Comparison of ENCODE assay signal across 8 cellular contexts in the genomic region with DNA sequence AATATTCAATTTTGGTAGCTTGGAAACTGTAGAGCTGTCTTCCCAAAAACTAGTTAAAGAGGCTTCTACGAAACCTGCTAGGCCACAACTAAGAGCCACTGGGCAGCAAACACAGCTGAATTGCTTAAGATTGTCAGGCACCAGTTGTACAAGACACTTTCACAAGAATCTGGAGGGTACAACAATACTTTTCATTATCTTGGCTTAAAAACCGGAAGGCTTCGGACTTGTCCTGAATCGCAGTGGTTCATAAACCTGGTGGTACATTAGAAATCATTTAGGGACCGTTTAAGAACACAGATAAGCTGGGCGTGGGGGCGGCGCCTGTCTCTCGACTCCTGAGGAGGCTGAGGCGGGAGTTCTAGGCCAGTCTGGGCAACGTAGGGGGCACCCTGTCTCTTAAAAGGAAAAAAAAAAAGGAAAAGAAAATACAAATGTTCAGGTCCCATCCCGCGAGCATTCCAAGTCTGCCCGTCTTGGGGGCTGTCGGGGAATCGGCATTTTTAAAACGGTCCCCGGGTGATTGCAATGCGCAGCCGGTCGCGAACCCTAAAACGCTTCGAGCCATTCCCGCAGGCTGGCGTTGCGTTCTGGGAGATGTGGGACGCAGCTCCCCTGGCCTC. TPM values are rescaled to one million over a fixed set of nuclear protein-coding genes. Genes with fewer than 3 reads are reported as not detected.
DNase-seq lines count a peak whose midpoint lies in the region; ATAC-seq and TF ChIP-seq lines count a peak whose summit lies in the region.

No MANE protein-coding gene starts in this region.

- TF ChIP-seq CTCF in CD8-positive, alpha-beta T cell (IDR thresholded peaks at IDR 0.05), result no peak
- no peak for TF ChIP-seq CTCF in prostate gland (IDR thresholded peaks at IDR 0.05)

- intact Hi-C loops in CD8-positive, alpha-beta T cell (cut with DNase I, micrococcal nuclease), result loop anchor here (2.0 to 10.0 kb wide), 6 partner anchors 66 to 592 kb away; partner anchors contain the start of genes PPM1K (in 2 of the 2), TIGD2 (in 2 of the 2), HERC5 (in 1 of the 2) and HERC6 (in 1 of the 2)
- intact Hi-C loops in right cardiac atrium (cut with DNase I), result no loop called here
- intact Hi-C loops in prostate gland (cut with DNase I), result loop anchor here (5.0 to 10.0 kb wide), 4 partner anchors 66 to 518 kb away; partner anchors contain the start of genes HERC3, HERC5 and PKD2

- 1% methylated on average over 28 of the region's 28 CpGs for WGBS in right cardiac atrium
- 1% methylated on average over 28 of the region's 28 CpGs for WGBS in prostate gland

- peak overlapping the region; percentile 54 for H3K27ac ChIP-seq in CD8-positive, alpha-beta T cell (ENCODE audit: low read depth, low read length)
- H3K27ac ChIP-seq in right cardiac atrium (ENCODE audit: low read length) (peak overlapping the region; percentile 98), prostate gland (peak overlapping the region; percentile 89)

- H3K27ac Mint-ChIP-seq in CD8-positive, alpha-beta T cell, result peak overlapping the region; percentile 94

- POLR2A ChIA-PET in CD8-positive, alpha-beta T cell (lab: Charles Lee), result interaction anchor here (0.7 to 1.1 kb wide), 3 partner anchors 9 to 239 kb away, joined by 3 read pairs; partner anchors contain the start of gene PPM1K
- POLR2A ChIA-PET in HEK293T (lab: Yijun Ruan, JAX), result interaction anchor here (0.6 to 2.0 kb wide), 17 partner anchors 9 to 1230 kb away, joined by 3 to 6 read pairs (median 4); partner anchors contain the start of gene HERC5

- H3K36me3 Mint-ChIP-seq in CD8-positive, alpha-beta T cell, result peaks cover 21% of the 10 kb centered on the region

- CTCF ChIA-PET in CD8-positive, alpha-beta T cell (lab: Charles Lee), result interaction anchor here (0.8 to 19.7 kb wide), 5 partner anchors 8 to 304 kb away, joined by 3 to 416 read pairs (median 8); no protein-coding TSS in a partner anchor
- CTCF ChIA-PET in HEK293T (lab: Yijun Ruan, JAX), result interaction anchor here (0.6 to 2.2 kb wide), 3 partner anchors 17 to 268 kb away, joined by 3 to 9 read pairs (median 4); no protein-coding TSS in a partner anchor

- peaks cover 16% of the 10 kb centered on the region for H3K4me1 ChIP-seq in CD8-positive, alpha-beta T cell (ENCODE audit: insufficient read depth, low read length)
- H3K4me1 ChIP-seq in right cardiac atrium (ENCODE audit: control insufficient read depth, insufficient read depth, low read length) (no peaks in the 10 kb centered on the region), prostate gland (replicated peaks) (peaks cover 6% of the 10 kb centered on the region)

- no peak for TF ChIP-seq POLR2A in prostate gland (IDR thresholded peaks at IDR 0.05)

- peak; percentile 22 for ATAC-seq in CD8-positive, alpha-beta T cell
- ATAC-seq in right cardiac atrium (peak; percentile 54 to 66), GM19463 (IDR thresholded peaks at IDR 0.05; ENCODE audit: unreplicated experiment) (no peak)

- no peaks in the 10 kb centered on the region for H3K27me3 ChIP-seq in CD8-positive, alpha-beta T cell (ENCODE audit: insufficient read depth, low read length)
- H3K27me3 ChIP-seq in right cardiac atrium (ENCODE audit: control insufficient read depth, insufficient read depth) (no peaks in the 10 kb centered on the region), prostate gland (replicated peaks; ENCODE audit: insufficient read depth) (no peaks in the 10 kb centered on the region)

- no peaks in the 10 kb centered on the region for H3K9me3 ChIP-seq in CD8-positive, alpha-beta T cell (ENCODE audit: low read length)
- H3K9me3 ChIP-seq in right cardiac atrium (ENCODE audit: control insufficient read depth, low read length) (no peaks in the 10 kb centered on the region), prostate gland (no peaks in the 10 kb centered on the region)

- DNase-seq in CD8-positive, alpha-beta T cell, result peak in 4 of 7 experiments; percentile 7 to 39 (median 28)
- DNase-seq in HEK293T (ENCODE audit: extremely low spot score) (peak; percentile 28), RPMI7951 (ENCODE audit: low read depth) (peak; percentile 31), amniotic stem cell (lab: John Stamatoyannopoulos, UW) (peak; percentile 23), right cardiac atrium (peak; percentile 58 to 83 (median 71)), prostate gland (ENCODE audit: low spot score) (peak; percentile 21), NCI-H446 (lab: John Stamatoyannopoulos, UW) (no peak)

- peaks cover 43% of the 10 kb centered on the region for H3K4me1 Mint-ChIP-seq in CD8-positive, alpha-beta T cell (ENCODE audit: low read depth)

- no peaks in the 10 kb centered on the region for H3K36me3 ChIP-seq in CD8-positive, alpha-beta T cell (ENCODE audit: insufficient read depth, low read length)
- no peaks in the 10 kb centered on the region for H3K36me3 ChIP-seq in prostate gland

- peak overlapping the region; percentile 93 for H3K4me3 Mint-ChIP-seq in CD8-positive, alpha-beta T cell

- H3K4me3 ChIP-seq in CD8-positive, alpha-beta T cell (ENCODE audit: low read depth, low read length), result peak overlapping the region; percentile 78
- H3K4me3 ChIP-seq in right cardiac atrium (ENCODE audit: low read length), result peak overlapping the region; percentile 92
- peak overlapping the region; percentile 77 to 85 for H3K4me3 ChIP-seq in prostate gland

- H3K9me3 Mint-ChIP-seq in CD8-positive, alpha-beta T cell, result no peaks in the 10 kb centered on the region

- no peaks in the 10 kb centered on the region for H3K27me3 Mint-ChIP-seq in CD8-positive, alpha-beta T cell (ENCODE audit: low read depth)

TF ChIP-seq in HEK293T, 16 proteins besides CTCF, POLR2A, EP300 and RAD21:
- TF ChIP-seq SUZ12 (IDR thresholded peaks at IDR 0.05) (no peak), LEF1 (IDR thresholded peaks at IDR 0.05; ENCODE audit: borderline replicate concordance) (no peak), FOXA1 (IDR thresholded peaks at IDR 0.05) (no peak), FOXK2 (IDR thresholded peaks at IDR 0.05) (no peak), SP1 (IDR thresholded peaks at IDR 0.05) (no peak), ARNT (IDR thresholded peaks at IDR 0.05) (no peak), ZNF384 (IDR thresholded peaks at IDR 0.05) (no peak), TARDBP (IDR thresholded peaks at IDR 0.05) (no peak), NFRKB (IDR thresholded peaks at IDR 0.05) (no peak), FOXM1 (IDR thresholded peaks at IDR 0.05; ENCODE audit: borderline replicate concordance) (no peak), BHLHE40 (IDR thresholded peaks at IDR 0.05; ENCODE audit: borderline replicate concordance) (no peak), CTBP1 (IDR thresholded peaks at IDR 0.05; ENCODE audit: borderline replicate concordance) (no peak), L3MBTL2 (conservative IDR thresholded peaks at IDR 0.05) (no peak), PKNOX1 (IDR thresholded peaks at IDR 0.05) (no peak)

RNA-seq across cellular contexts. Expression of gene PYURF, which starts 0.8 kb away (rescaled TPM):
- total RNA-seq in CD8-positive, alpha-beta T cell, result 10 to 100 TPM; 25.5 to 27.6 TPM
- total RNA-seq in RPMI7951 (2014; rRNA removed; shearing (Covaris generic)), result 85.2 and 91.3 TPM in 2 replicates
- total RNA-seq in right cardiac atrium (10 to 100 TPM; 56.5 to 61.4 (median 58.4) TPM), prostate gland (100 to 1,000 TPM in 1 of 2 donors, 10 to 100 TPM in 1; 84.5 to 133 TPM)
- polyA plus RNA-seq in right cardiac atrium, result 97.9 TPM

Comparison
In these comparisons a context has a peak if more than half of its experiments do, and no peak if none do; other contexts are left out.
1. DNase-seq: peak in CD8-positive, alpha-beta T cell (4 of 7), HEK293T (single experiment), RPMI7951 (single experiment), amniotic stem cell (single experiment), right cardiac atrium (3 of 3) and prostate gland (single experiment); none in NCI-H446 (0 of 2).
2. intact Hi-C loops: an anchor here in CD8-positive, alpha-beta T cell (2.0 to 10.0 kb wide) and prostate gland (5.0 to 10.0 kb wide); none called in right cardiac atrium.
3. Peak in every context shown above with its lines, with median percentiles within 50 percentile points of each other: H3K27ac ChIP-seq and H3K4me3 ChIP-seq.